ENCODE assay signal across 1 cellular context in genomic region chr6:31497595-31498476, GRCh38.
TF ChIP-seq lines count a peak whose summit lies in the region.

MICB (plus strand) TSS chr6:31498145; CDS start chr6:31498194, 49 bp downstream.

TF ChIP-seq in GM12878, 131 proteins besides CTCF, POLR2A, EP300 and RAD21 (continued from another document and continues in another):
- TF ChIP-seq ZBTB40 (IDR thresholded peaks at IDR 0.05; ENCODE audit: borderline replicate concordance) = no peak; the same call in 1 of the 2 replicates
- no peak for TF ChIP-seq ZNF217 (IDR thresholded peaks at IDR 0.05)
- no peak for TF ChIP-seq BCL3 (IDR thresholded peaks at IDR 0.05; ENCODE audit: borderline replicate concordance, insufficient read depth, low read depth, low read length, poor library complexity, severe bottlenecking)
- TF ChIP-seq CBFB (IDR thresholded peaks at IDR 0.05; ENCODE audit: low read depth) = no peak
- no peak for TF ChIP-seq ZBTB33 (IDR thresholded peaks at IDR 0.05)
- TF ChIP-seq NKRF (conservative IDR thresholded peaks at IDR 0.05) = peak; percentile 65; the same call in 1 of the 2 replicates
- no peak for TF ChIP-seq BACH1 (IDR thresholded peaks at IDR 0.05; ENCODE audit: borderline replicate concordance)
- TF ChIP-seq ZSCAN29 (IDR thresholded peaks at IDR 0.05) = no peak
- TF ChIP-seq ATF7 (IDR thresholded peaks at IDR 0.05; ENCODE audit: low read depth) = peak; percentile 96
- peak; percentile 93 for TF ChIP-seq KLF5 (IDR thresholded peaks at IDR 0.05; ENCODE audit: partially characterized antibody)
- no peak for TF ChIP-seq ZNF207 (IDR thresholded peaks at IDR 0.05; ENCODE audit: borderline replicate concordance)
- TF ChIP-seq ZBTB4 (CRISPR knock-in tag; IDR thresholded peaks at IDR 0.05) = no peak
- TF ChIP-seq BHLHE40 (IDR thresholded peaks at IDR 0.05; ENCODE audit: borderline replicate concordance in 1 of 2, low read depth in 2 of 2, low read length in 1 of 2) = peak; percentile 41 to 79; a peak in 3 of 4 replicates
- TF ChIP-seq POU2F2 (IDR thresholded peaks at IDR 0.05; ENCODE audit: borderline replicate concordance, low read depth, low read length) = peak; percentile 3; the same call in 1 of the 3 replicates
- TF ChIP-seq SMC3 (IDR thresholded peaks at IDR 0.05; ENCODE audit: borderline replicate concordance, low read length) = no peak
- TF ChIP-seq HDGF (IDR thresholded peaks at IDR 0.05) = 0 out of 2 replicates have a peak, but pooled peaks have one; percentile 28
- TF ChIP-seq SMAD1 (IDR thresholded peaks at IDR 0.05; ENCODE audit: low read depth, partially characterized antibody) = no peak
- TF ChIP-seq JUND (IDR thresholded peaks at IDR 0.05; ENCODE audit: low read depth, low read length) = peak; percentile 62; the same call in 1 of the 2 replicates
- TF ChIP-seq RAD51 (IDR thresholded peaks at IDR 0.05) = no peak; the same call in 1 of the 2 replicates
- TF ChIP-seq ZNF384 (IDR thresholded peaks at IDR 0.05; ENCODE audit: borderline replicate concordance, low read depth, low read length) = peak; percentile 50; the same call in 1 of the 2 replicates
- TF ChIP-seq SMARCA5 (IDR thresholded peaks at IDR 0.05) = no peak
- TF ChIP-seq EZH2 (IDR thresholded peaks at IDR 0.05; ENCODE audit: borderline replicate concordance, control insufficient read depth, low read depth, low read length) = no peak
- TF ChIP-seq ESRRA (IDR thresholded peaks at IDR 0.05; ENCODE audit: low read length) = no peak
- no peak for TF ChIP-seq PML (IDR thresholded peaks at IDR 0.05; ENCODE audit: low read length)
- no peak for TF ChIP-seq ATF2 (IDR thresholded peaks at IDR 0.05; ENCODE audit: low read length)
- no peak for TF ChIP-seq NR2F1 (conservative IDR thresholded peaks at IDR 0.05)
- TF ChIP-seq RUNX3 (IDR thresholded peaks at IDR 0.05; ENCODE audit: low read length) = no peak; the same call in 1 of the 2 replicates
- TF ChIP-seq SKIL (IDR thresholded peaks at IDR 0.05; ENCODE audit: low read depth, poor library complexity, severe bottlenecking) = peak; percentile 62
- no peak for TF ChIP-seq RELA (IDR thresholded peaks at IDR 0.05; ENCODE audit: borderline replicate concordance, partially characterized antibody)
- TF ChIP-seq CEBPZ (IDR thresholded peaks at IDR 0.05; ENCODE audit: low read depth, low read length) = no peak
- TF ChIP-seq E2F4 (IDR thresholded peaks at IDR 0.05; ENCODE audit: low read depth, low read length) = no peak
- TF ChIP-seq NFYA (IDR thresholded peaks at IDR 0.05; ENCODE audit: borderline replicate concordance, low read depth, low read length) = no peak
- TF ChIP-seq NFIC (IDR thresholded peaks at IDR 0.05; ENCODE audit: low read depth, low read length) = no peak
